In genomic region chr18:62556397-62556796, GRCh38 we compare ENCODE assay signal across 22 cellular contexts. TPM values are rescaled to one million over a fixed set of nuclear protein-coding genes. Genes with fewer than 3 reads are reported as not detected.
A peak's percentile ranks its signal among the peaks of the same experiment; 100 is the strongest.
DNase-seq lines count a peak whose midpoint lies in the region; ATAC-seq and TF ChIP-seq lines count a peak whose summit lies in the region.
"Had no signal": no experiment of that assay in that cellular context is flagged by ENCODE, and none has a peak within 500 bp of the region (broad histone marks: within the 10 kb centered on the region; RNA-seq: fewer than 3 reads in every experiment).

No MANE protein-coding gene starts in this region.

- no peak overlapping the region for H3K9ac ChIP-seq in H9 (ENCODE audit: extremely low read depth, insufficient read length, low read length)
- H3K9ac ChIP-seq: BLaER1 had no signal

- H2AFZ ChIP-seq in H9 (ENCODE audit: low read length) = no peak overlapping the region

- DNase-seq in H9 (no peak), psoas muscle (no peak), transverse colon (no peak)
- no peak for DNase-seq in stimulated activated naive CD4-positive, alpha-beta T cell treated with Interleukin-2 at 50 U/mL for 16 hours (lab: John Stamatoyannopoulos, UW)
- DNase-seq: CD8-positive, alpha-beta T cell; IMR-90; Karpas-422; NCI-H1048; NCI-H1436; NCI-H2029 treated with DMSO at 0.1 percent for 48 hours; NCI-H2171; NCI-H526; NK-92 treated with Interleukin-12 subunit alpha and Interleukin-12 subunit beta, amount 100 ng/mL, for 24 hours; Peyer's patch had no signal

- H3K4me3 ChIP-seq in psoas muscle = no peak overlapping the region
- H3K4me3 ChIP-seq in transverse colon = no peak overlapping the region
- H3K4me3 ChIP-seq: A549, BLaER1, HAP-1, Peyer's patch, SK-N-MC had no signal

- H3K9me3 Mint-ChIP-seq in H9 = no peaks in the 10 kb centered on the region
- H3K9me3 Mint-ChIP-seq in activated T-helper 17 cell treated with anti-CD3 and anti-CD28 coated beads, Interleukin-2, amount 50 U/mL, for 72 hours = no peaks in the 10 kb centered on the region
- H3K9me3 Mint-ChIP-seq: CD8-positive, alpha-beta T cell had no signal

- H3K4me2 ChIP-seq in H9 (ENCODE audit: insufficient read depth, insufficient read length, low read length) = no peak overlapping the region
- H3K4me2 ChIP-seq: A549, BLaER1 had no signal

- H3K79me2 ChIP-seq in H9 (ENCODE audit: insufficient read depth, low read length) = no peaks in the 10 kb centered on the region

- no peaks in the 10 kb centered on the region for H3K79me1 ChIP-seq in H9 (ENCODE audit: insufficient read depth, low read depth, low read length, poor library complexity, severe bottlenecking)

- H3K27me3 ChIP-seq in H9 (ENCODE audit: insufficient read depth, low read length) (no peaks in the 10 kb centered on the region), psoas muscle (ENCODE audit: insufficient read depth in 3 of 3, low read length in 2 of 3) (no peaks in the 10 kb centered on the region), transverse colon (no peaks in the 10 kb centered on the region)
- H3K27me3 ChIP-seq: BLaER1, Peyer's patch had no signal

- no peak overlapping the region for H2AK5ac ChIP-seq in H9 (ENCODE audit: insufficient read length, low read length)

- H3K23ac ChIP-seq in H9 (ENCODE audit: insufficient read length, low read depth, low read length) = no peak overlapping the region

- no peak for TF ChIP-seq CTCF in C4-2B (conservative IDR thresholded peaks at IDR 0.05)
- TF ChIP-seq CTCF in H9 (conservative IDR thresholded peaks at IDR 0.05) = no peak
- no peak for TF ChIP-seq CTCF in psoas muscle (IDR thresholded peaks at IDR 0.05)
- TF ChIP-seq CTCF in transverse colon (IDR thresholded peaks at IDR 0.05) = no peak

- H3K56ac ChIP-seq in H9 (ENCODE audit: insufficient read length, low read depth, low read length) = no peak overlapping the region

- no peak for TF ChIP-seq EP300 in transverse colon (IDR thresholded peaks at IDR 0.05; ENCODE audit: low read depth)

- H3K4me3 Mint-ChIP-seq in H9 = no peak overlapping the region
- no peak overlapping the region for H3K4me3 Mint-ChIP-seq in activated T-helper 17 cell treated with anti-CD3 and anti-CD28 coated beads, Interleukin-2, amount 50 U/mL, for 72 hours
- H3K4me3 Mint-ChIP-seq: CD8-positive, alpha-beta T cell had no signal

- H3K27ac ChIP-seq in C4-2B (peak overlapping the region; percentile 22; the same call in 1 of the 2 replicates), H9 (ENCODE audit: insufficient read length, low read depth, low read length) (no peak overlapping the region), psoas muscle (peak overlapping the region; percentile 32), transverse colon (no peak overlapping the region)
- H3K27ac ChIP-seq: A549, BLaER1, HL-60, Peyer's patch, SK-N-MC had no signal

- no peaks in the 10 kb centered on the region for H3K9me3 ChIP-seq in H9 (ENCODE audit: control insufficient read depth, low read depth, low read length)
- H3K9me3 ChIP-seq in psoas muscle = no peaks in the 10 kb centered on the region
- H3K9me3 ChIP-seq in transverse colon = no peaks in the 10 kb centered on the region
- H3K9me3 ChIP-seq: A549, BLaER1, HAP-1, Peyer's patch had no signal

- no peak overlapping the region for H3T11ph ChIP-seq in H9 (ENCODE audit: low read length)

- no peak overlapping the region for H3K4ac ChIP-seq in H9 (ENCODE audit: low read depth, low read length)

- H3K23me2 ChIP-seq in H9 (ENCODE audit: insufficient read length, low read depth, low read length, poor library complexity, severe bottlenecking) = no peaks in the 10 kb centered on the region

- H4K8ac ChIP-seq in H9 (replicated peaks; ENCODE audit: insufficient read length, low read depth, low read length) = no peak overlapping the region

- peaks cover 2 to 31% (median 24%) of the 10 kb centered on the region in 3 experiments; a peak in 6 of 7 replicates for H3K36me3 Mint-ChIP-seq in H9 (ENCODE audit: insufficient read depth in 1 of 3, low read depth in 3 of 3)
- peaks cover 98% of the 10 kb centered on the region for H3K36me3 Mint-ChIP-seq in activated T-helper 17 cell treated with anti-CD3 and anti-CD28 coated beads, Interleukin-2, amount 50 U/mL, for 72 hours (ENCODE audit: low read depth)

- H4K5ac ChIP-seq in H9 (ENCODE audit: insufficient read length, low read depth, low read length) = no peak overlapping the region

- no peak overlapping the region for H2BK5ac ChIP-seq in H9 (ENCODE audit: insufficient read length, low read length)

- H2BK12ac ChIP-seq in H9 (ENCODE audit: insufficient read length, low read depth, low read length) = no peak overlapping the region

- WGBS in H9 (ENCODE audit: extremely low coverage, insufficient read length, low lambda C conversion rate) = no CpG with 5 or more reads among the region's 4 CpGs
- 30 to 49% (median 32%) methylated on average over 4 of the region's 4 CpGs for WGBS in psoas muscle, 3 donors
- 83% methylated on average over 4 of the region's 4 CpGs for WGBS in transverse colon (ENCODE audit: low coverage in 1 of 2), 2 donors

- no peak overlapping the region for H3K14ac ChIP-seq in H9 (ENCODE audit: insufficient read depth, low read length)

- H3K4me1 Mint-ChIP-seq in H9 = no peaks in the 10 kb centered on the region
- peaks cover 16% of the 10 kb centered on the region for H3K4me1 Mint-ChIP-seq in activated T-helper 17 cell treated with anti-CD3 and anti-CD28 coated beads, Interleukin-2, amount 50 U/mL, for 72 hours

- no peaks in the 10 kb centered on the region for H3K27me3 Mint-ChIP-seq in H9 (ENCODE audit: low read depth)
- no peaks in the 10 kb centered on the region for H3K27me3 Mint-ChIP-seq in activated T-helper 17 cell treated with anti-CD3 and anti-CD28 coated beads, Interleukin-2, amount 50 U/mL, for 72 hours

- H4K91ac ChIP-seq in H9 (ENCODE audit: insufficient read length, low read depth, low read length) = no peak overlapping the region

- H2BK15ac ChIP-seq in H9 (ENCODE audit: low read depth, low read length) = no peak overlapping the region

- no peak for TF ChIP-seq POLR2A in transverse colon (IDR thresholded peaks at IDR 0.05)

- no peaks in the 10 kb centered on the region for H4K20me1 ChIP-seq in H9 (ENCODE audit: control insufficient read depth, insufficient read depth, insufficient read length)
- H4K20me1 ChIP-seq: BLaER1 had no signal

- no peak overlapping the region for H2BK120ac ChIP-seq in H9 (ENCODE audit: low read depth, low read length, poor library complexity, severe bottlenecking)

- no peak for ATAC-seq in activated T-helper 17 cell treated with anti-CD3 and anti-CD28 coated beads, Interleukin-2, amount 50 U/mL, for 72 hours (replicated peaks)
- ATAC-seq in psoas muscle = peak; percentile 61 to 79 (median 72)
- ATAC-seq in HG03432 (IDR thresholded peaks at IDR 0.05; ENCODE audit: unreplicated experiment) = no peak
- ATAC-seq: A549; CD8-positive, alpha-beta T cell had no signal

- H2BK20ac ChIP-seq in H9 (ENCODE audit: low read depth, low read length, poor library complexity, severe bottlenecking) = no peak overlapping the region

- H3K18ac ChIP-seq in H9 (ENCODE audit: insufficient read length, low read depth, low read length) = no peak overlapping the region

- peak overlapping the region in 2 of 3 experiments; percentile 1 to 9; a peak in 1 of 7 replicates for H3K27ac Mint-ChIP-seq in H9
- peak overlapping the region; percentile 29 for H3K27ac Mint-ChIP-seq in activated T-helper 17 cell treated with anti-CD3 and anti-CD28 coated beads, Interleukin-2, amount 50 U/mL, for 72 hours

- in situ Hi-C loops in transverse colon (cut with MboI; ENCODE audit: low pct_ligation_motif_present in 1 of 4, low pct_unique_long_range_greater_than_20kb in 1 of 4, low sequenced_read_pairs in 3 of 4) = loop anchor here in 1 of 4 donors (25.0 kb wide), 1 partner anchor 369 kb away; the partner anchor contains the start of genes PIGN and RELCH

- intact Hi-C loops in psoas muscle (cut with DNase I) = no loop called here
- intact Hi-C loops in transverse colon (cut with DNase I; ENCODE audit: low total_unique reads) = no loop called here

- H3K36me3 ChIP-seq in psoas muscle (ENCODE audit: insufficient read depth in 1 of 2, low read depth in 1 of 2) (peaks cover 7 to 91% of the 10 kb centered on the region in 2 donors), transverse colon (peaks cover 0 to 44% (median 4%) of the 10 kb centered on the region in 4 donors)

- H3K4me1 ChIP-seq in H9 (ENCODE audit: insufficient read depth, low read length) (no peaks in the 10 kb centered on the region), psoas muscle (no peaks in the 10 kb centered on the region), transverse colon (peaks cover 0 to 14% (median 2%) of the 10 kb centered on the region in 4 donors)
- H3K4me1 ChIP-seq: HAP-1 had no signal

RNA-seq across cellular contexts. Expression of gene ZCCHC2, which starts 33.6 kb away (rescaled TPM):
- total RNA-seq in H9 (2021) = 12.1 and 12.4 TPM in 2 replicates
- 10 to 100 TPM; 45.4 to 50.4 TPM for total RNA-seq in activated T-helper 17 cell treated with anti-CD3 and anti-CD28 coated beads, Interleukin-2, amount 50 U/mL, for 72 hours
- 10 to 100 TPM; 19.4 to 38.2 (median 32.1) TPM for total RNA-seq in psoas muscle
- 10 to 100 TPM in 2 of 3 donors, 1 to 10 TPM in 1; 4.0 to 41.8 (median 15.4) TPM for polyA plus RNA-seq in psoas muscle
- total RNA-seq in transverse colon = 10 to 100 TPM; 17.6 to 36.6 (median 22.4) TPM

Comparison
In these comparisons a context has a peak if more than half of its experiments do, and no peak if none do; other contexts are left out.
1. H3K27ac ChIP-seq: peak in C4-2B (single experiment) and psoas muscle (single experiment); none in H9 (single experiment) and transverse colon (0 of 4).
2. ATAC-seq: peak in psoas muscle (4 of 4); none in activated T-helper 17 cell treated with anti-CD3 and anti-CD28 coated beads, Interleukin-2, amount 50 U/mL, for 72 hours (single experiment) and HG03432 (single experiment).